ENCODE assay signal across 14 cellular contexts in the genomic region with DNA sequence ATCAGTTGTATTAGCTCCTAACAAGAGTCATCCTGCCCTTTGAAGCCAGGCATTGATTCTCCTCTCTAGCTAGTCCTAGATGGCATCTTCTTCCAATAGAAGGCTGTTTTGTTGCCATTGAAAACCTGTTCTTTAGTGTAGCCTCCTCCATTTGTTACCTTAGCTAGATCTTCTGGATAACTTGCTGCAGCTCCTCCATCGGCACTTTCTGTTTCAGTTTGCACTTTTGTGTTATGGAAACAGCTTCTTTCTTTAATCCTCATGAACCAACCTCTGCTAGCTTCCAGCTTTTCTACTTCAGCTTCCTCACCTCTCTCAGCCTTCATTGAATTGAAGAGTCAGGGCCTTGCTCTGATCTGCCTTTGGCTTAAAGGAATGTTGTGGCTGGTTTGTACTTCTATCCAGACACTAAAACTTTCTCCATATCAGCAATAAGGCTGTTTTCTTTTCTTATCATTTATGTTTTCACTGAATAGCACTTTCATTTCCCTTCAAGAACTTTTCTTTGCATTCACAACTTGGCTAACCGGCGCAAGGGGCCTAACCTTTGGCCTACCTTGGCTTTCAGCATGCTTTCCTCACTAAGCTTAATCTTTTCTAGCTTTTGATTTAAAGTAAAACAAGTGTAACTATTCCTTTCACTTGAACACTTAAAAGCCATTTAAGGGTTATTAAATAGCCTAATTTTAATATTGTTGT.
DNase-seq lines count a peak whose midpoint lies in the region; ATAC-seq, FAIRE-seq and TF ChIP-seq lines count a peak whose summit lies in the region.
"Had no signal": no experiment of that assay in that cellular context is flagged by ENCODE, and none has a peak within 500 bp of the region (broad histone marks: within the 10 kb centered on the region; RNA-seq: fewer than 3 reads in every experiment).

No MANE protein-coding gene starts in this region.

- H3K27me3 Mint-ChIP-seq in Calu3 (ENCODE audit: unreplicated experiment), result no peaks in the 10 kb centered on the region
- peaks cover 0 to 11% (median 3%) of the 10 kb centered on the region in 5 donors for H3K27me3 Mint-ChIP-seq in naive thymus-derived CD4-positive, alpha-beta T cell

- H3K27ac Mint-ChIP-seq in Calu3 (ENCODE audit: unreplicated experiment), result peak overlapping the region; percentile 3
- peak overlapping the region in 5 of 9 donors; percentile 9 to 86 (median 52) for H3K27ac Mint-ChIP-seq in naive thymus-derived CD4-positive, alpha-beta T cell

- H2AFZ ChIP-seq in GM12878 (ENCODE audit: control insufficient read depth, low read depth, low read length), result peak overlapping the region; percentile 81

- BruUV-seq in Calu3 (replicated peaks; lab: Mats Ljungman, UMichigan) (no TSS peak), GM12878 (replicated peaks; lab: Mats Ljungman, UMichigan) (no TSS peak)

- H4K20me1 ChIP-seq in BLaER1 treated with 17β-estradiol and CSF1 and Interleukin-3, amounts not matched to agents 10 nM and 100 nM, result no peaks in the 10 kb centered on the region
- no peaks in the 10 kb centered on the region for H4K20me1 ChIP-seq in GM12878 (ENCODE audit: control insufficient read depth, insufficient read depth)

- in situ Hi-C loops in GM12878 (cut with MboI), result no loop called here

- intact Hi-C loops in Calu3 (cut with micrococcal nuclease; ENCODE audit: unreplicated experiment) (no loop called here), GM12878 (cut with micrococcal nuclease; ENCODE audit: unreplicated experiment) (no loop called here)
- intact Hi-C loops in naive thymus-derived CD4-positive, alpha-beta T cell (cut with micrococcal nuclease), result no loop called here

- H3K4me2 ChIP-seq in BLaER1 treated with 17β-estradiol and CSF1 and Interleukin-3, amounts not matched to agents 10 nM and 100 nM, result peak overlapping the region in 10 of 11 experiments; percentile 0 to 47 (median 20); a peak in 11 of 22 replicates
- H3K4me2 ChIP-seq in GM12878 (ENCODE audit: control insufficient read depth, insufficient read depth), result peak overlapping the region; percentile 59

- no peaks in the 10 kb centered on the region for H3K9me3 ChIP-seq in BLaER1 treated with 17β-estradiol and CSF1 and Interleukin-3, amounts not matched to agents 10 nM and 100 nM (replicated peaks in 1 of 11)
- no peaks in the 10 kb centered on the region for H3K9me3 ChIP-seq in GM12878 (replicated peaks; ENCODE audit: control insufficient read depth, insufficient read depth, low read length)
- no peaks in the 10 kb centered on the region for H3K9me3 ChIP-seq in naive thymus-derived CD4-positive, alpha-beta T cell (ENCODE audit: control insufficient read depth in 2 of 3, low read length in 3 of 3)
- H3K9me3 ChIP-seq: BE2C, heart left ventricle had no signal

- SMC1A ChIA-PET in GM12878 (lab: Charles Lee; ENCODE audit: uncharacterized antibody, unreplicated experiment), result interaction anchor here (1.1 to 2.1 kb wide), 7 partner anchors 9 to 169 kb away, joined by 3 to 9 read pairs (median 4); no protein-coding TSS in a partner anchor

- peaks cover 4% of the 10 kb centered on the region for H3K9me3 Mint-ChIP-seq in Calu3 (ENCODE audit: low read depth, unreplicated experiment)
- H3K9me3 Mint-ChIP-seq in naive thymus-derived CD4-positive, alpha-beta T cell, result peaks cover 0 to 2% (median 0%) of the 10 kb centered on the region in 11 donors

- H3K27me3 ChIP-seq in BLaER1 treated with 17β-estradiol and CSF1 and Interleukin-3, amounts not matched to agents 10 nM and 100 nM, result no peaks in the 10 kb centered on the region
- H3K27me3 ChIP-seq in GM12878 (replicated peaks in 1 of 2; ENCODE audit: control insufficient read depth in 2 of 2, insufficient read depth in 2 of 2, low read length in 1 of 2), result no peaks in the 10 kb centered on the region
- no peaks in the 10 kb centered on the region for H3K27me3 ChIP-seq in naive thymus-derived CD4-positive, alpha-beta T cell (ENCODE audit: control insufficient read depth in 2 of 2, insufficient read depth in 2 of 2, low read length in 2 of 2)
- H3K27me3 ChIP-seq: BE2C, heart left ventricle had no signal

- CTCF ChIA-PET in Calu3 (lab: Charles Lee) (interaction anchor here (0.9 to 1.7 kb wide), 5 partner anchors 12 to 52 kb away, joined by 3 to 7 read pairs (median 3); no protein-coding TSS in a partner anchor), GM12878 (lab: Yijun Ruan, JAX) (interaction anchor here (0.6 to 4.5 kb wide), 7 partner anchors 8 to 496 kb away, joined by 3 to 30 read pairs (median 3); no protein-coding TSS in a partner anchor)
- CTCF ChIA-PET in naive thymus-derived CD4-positive, alpha-beta T cell (lab: Charles Lee), result no interaction called here

- H3K79me2 ChIP-seq in GM12878 (ENCODE audit: control insufficient read depth, insufficient read depth, low read length), result no peaks in the 10 kb centered on the region

- H3K4me1 ChIP-seq in BLaER1 treated with 17β-estradiol and CSF1 and Interleukin-3, amounts not matched to agents 10 nM and 100 nM, result peaks cover 0 to 14% (median 5%) of the 10 kb centered on the region in 10 experiments; a peak in 8 of 20 replicates
- H3K4me1 ChIP-seq in GM12878 (ENCODE audit: control insufficient read depth, insufficient read depth, low read length), result peaks cover 7% of the 10 kb centered on the region
- no peaks in the 10 kb centered on the region for H3K4me1 ChIP-seq in naive thymus-derived CD4-positive, alpha-beta T cell (ENCODE audit: control insufficient read depth in 2 of 2, insufficient read depth in 2 of 2, low read length in 2 of 2)
- H3K4me1 ChIP-seq: BE2C had no signal

- TF ChIP-seq POLR2A in GM12878 (IDR thresholded peaks at IDR 0.05; ENCODE audit: low read depth, low read length), result no peak

- DNase-seq in Calu3 (no peak), GM12878 (ENCODE audit: low read depth, low spot score) (no peak), NCI-H1048 (lab: John Stamatoyannopoulos, UW) (no peak), GOT3 (lab: John Stamatoyannopoulos, UW) (no peak)
- DNase-seq in naive thymus-derived CD4-positive, alpha-beta T cell, result no peak
- DNase-seq: BE2C, heart left ventricle, KBM-7, NCI-H2171 had no signal

- H3K4me3 ChIP-seq in BLaER1 treated with 17β-estradiol and CSF1 and Interleukin-3, amounts not matched to agents 10 nM and 100 nM, result no peak overlapping the region
- no peak overlapping the region for H3K4me3 ChIP-seq in GM12878
- no peak overlapping the region for H3K4me3 ChIP-seq in naive thymus-derived CD4-positive, alpha-beta T cell (ENCODE audit: low read length)
- H3K4me3 ChIP-seq: heart left ventricle had no signal

- H3K36me3 Mint-ChIP-seq in Calu3 (ENCODE audit: insufficient read depth, unreplicated experiment), result no peaks in the 10 kb centered on the region
- peaks cover 0 to 3% (median 0%) of the 10 kb centered on the region in 5 donors for H3K36me3 Mint-ChIP-seq in naive thymus-derived CD4-positive, alpha-beta T cell

- no peaks in the 10 kb centered on the region for H3K36me3 ChIP-seq in BLaER1 treated with 17β-estradiol and CSF1 and Interleukin-3, amounts not matched to agents 10 nM and 100 nM
- no peaks in the 10 kb centered on the region for H3K36me3 ChIP-seq in GM12878 (ENCODE audit: control insufficient read depth in 2 of 2, insufficient read depth in 2 of 2, low read length in 1 of 2)
- H3K36me3 ChIP-seq in naive thymus-derived CD4-positive, alpha-beta T cell (ENCODE audit: control insufficient read depth in 2 of 3, insufficient read depth in 3 of 3, low read length in 3 of 3), result no peaks in the 10 kb centered on the region
- H3K36me3 ChIP-seq: BE2C, heart left ventricle had no signal

- POLR2A ChIA-PET in GM12878 (lab: Charles Lee), result no interaction called here
- POLR2A ChIA-PET in naive thymus-derived CD4-positive, alpha-beta T cell (lab: Charles Lee), result no interaction called here

- TF ChIP-seq EP300 in GM12878 (IDR thresholded peaks at IDR 0.05; ENCODE audit: borderline replicate concordance in 1 of 2, control insufficient read depth in 1 of 2, low read depth in 2 of 2, low read length in 2 of 2), result no peak

- no peak for TF ChIP-seq CTCF in Calu3 (IDR thresholded peaks at IDR 0.05; ENCODE audit: unreplicated experiment)
- TF ChIP-seq CTCF in GM12878 (IDR thresholded peaks at IDR 0.05 in 2 of 3, conservative IDR thresholded peaks at IDR 0.05 in 1 of 3; ENCODE audit: control insufficient read depth in 2 of 3, extremely low read depth in 1 of 3, insufficient read depth in 1 of 3, low read depth in 3 of 3, low read length in 3 of 3), result no peak

- TF ChIP-seq RAD21 in GM12878 (IDR thresholded peaks at IDR 0.05; ENCODE audit: insufficient read depth, low read depth, low read length), result no peak

- FAIRE-seq in GM12878 (lab: Jason Lieb, UNC), result peak; percentile 68
- FAIRE-seq: keratinocyte had no signal

- 0 out of 22 replicates have a peak overlapping the region, but pooled peaks of 2 of the 11 experiments have one; percentile 12 to 17 for H3K9ac ChIP-seq in BLaER1 treated with 17β-estradiol and CSF1 and Interleukin-3, amounts not matched to agents 10 nM and 100 nM
- H3K9ac ChIP-seq in GM12878 (ENCODE audit: control insufficient read depth, insufficient read depth, low read length), result no peak overlapping the region

- WGBS in GM12878 (ENCODE audit: insufficient coverage, insufficient replicate concordance, low lambda C conversion rate, missing lambda C conversion rate), result 66% methylated on average over 3 of the region's 3 CpGs

- ATAC-seq in GM12878 (no peak), GM18870 (IDR thresholded peaks at IDR 0.05; ENCODE audit: unreplicated experiment) (no peak)
- ATAC-seq in naive thymus-derived CD4-positive, alpha-beta T cell, result no peak
- ATAC-seq: activated CD4-positive, CD25-positive, alpha-beta regulatory T cell treated with anti-CD3 and anti-CD28 coated beads, Interleukin-2, amount 50 U/mL, for 24 hours; heart left ventricle had no signal

- peak overlapping the region in 3 of 11 experiments; percentile 2 to 32 (median 11); a peak in 2 of 22 replicates for H3K27ac ChIP-seq in BLaER1 treated with 17β-estradiol and CSF1 and Interleukin-3, amounts not matched to agents 10 nM and 100 nM
- H3K27ac ChIP-seq in GM12878 (ENCODE audit: control insufficient read depth, insufficient read depth), result 0 out of 2 replicates have a peak overlapping the region, but pooled peaks have one; percentile 18
- no peak overlapping the region for H3K27ac ChIP-seq in naive thymus-derived CD4-positive, alpha-beta T cell (ENCODE audit: low read depth, low read length)
- H3K27ac ChIP-seq: RWPE1 had no signal

- H3K4me3 Mint-ChIP-seq in Calu3 (ENCODE audit: low read depth, unreplicated experiment), result no peak overlapping the region
- H3K4me3 Mint-ChIP-seq in naive thymus-derived CD4-positive, alpha-beta T cell, result peak overlapping the region in 8 of 10 donors; percentile 3 to 82 (median 36)

- H3K4me1 Mint-ChIP-seq in Calu3 (ENCODE audit: low read depth, unreplicated experiment), result peaks cover 53% of the 10 kb centered on the region
- H3K4me1 Mint-ChIP-seq in naive thymus-derived CD4-positive, alpha-beta T cell, result peaks cover 8 to 12% (median 8%) of the 10 kb centered on the region in 7 donors

- RAD21 ChIA-PET in GM12878 (lab: Charles Lee; ENCODE audit: unreplicated experiment), result interaction anchor here (1.0 kb wide), 1 partner anchor 9 kb away, joined by 3 read pairs; no protein-coding TSS in a partner anchor

TF ChIP-seq in GM12878, 131 proteins besides CTCF, POLR2A, EP300 and RAD21 (continues in another document):
- no peak for TF ChIP-seq NFXL1 (IDR thresholded peaks at IDR 0.05; ENCODE audit: borderline replicate concordance)
